ENCODE assay signal across 1 cellular context in the genomic region with DNA sequence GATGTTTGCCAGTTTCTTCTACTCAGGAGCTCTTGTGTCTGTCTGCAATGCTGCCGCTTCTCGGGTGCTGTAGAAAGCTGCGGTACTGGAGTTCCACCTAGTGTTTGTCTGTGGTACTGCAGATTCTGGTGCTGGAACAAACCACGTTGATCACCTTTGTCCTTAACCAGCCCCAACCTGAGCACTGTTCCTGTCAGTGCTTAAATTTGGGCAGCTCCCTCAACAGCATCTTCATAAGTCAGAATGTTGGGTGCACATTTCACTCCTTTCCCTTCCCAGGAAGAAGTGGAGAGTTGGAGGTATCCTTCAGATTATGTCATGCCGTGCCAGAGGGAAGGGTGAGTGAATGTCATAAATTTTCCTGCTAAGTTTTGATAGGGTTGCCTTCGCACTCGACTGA.
TF ChIP-seq lines count a peak whose summit lies in the region.

No MANE protein-coding gene starts in this region.

TF ChIP-seq in K562, 482 proteins besides CTCF, POLR2A, EP300 and RAD21 (continued from another document):
- no peak for TF ChIP-seq CBFA2T2 (conservative IDR thresholded peaks at IDR 0.05)
- no peak for TF ChIP-seq EP400 (IDR thresholded peaks at IDR 0.05)
- peak; percentile 44; the same call in 1 of the 2 replicates for TF ChIP-seq JUND (IDR thresholded peaks at IDR 0.05; ENCODE audit: borderline replicate concordance, low read depth, low read length)
- no peak for TF ChIP-seq JUND (tag; IDR thresholded peaks at IDR 0.05; ENCODE audit: borderline replicate concordance, low read depth, low read length)
- TF ChIP-seq, protein P1, sequence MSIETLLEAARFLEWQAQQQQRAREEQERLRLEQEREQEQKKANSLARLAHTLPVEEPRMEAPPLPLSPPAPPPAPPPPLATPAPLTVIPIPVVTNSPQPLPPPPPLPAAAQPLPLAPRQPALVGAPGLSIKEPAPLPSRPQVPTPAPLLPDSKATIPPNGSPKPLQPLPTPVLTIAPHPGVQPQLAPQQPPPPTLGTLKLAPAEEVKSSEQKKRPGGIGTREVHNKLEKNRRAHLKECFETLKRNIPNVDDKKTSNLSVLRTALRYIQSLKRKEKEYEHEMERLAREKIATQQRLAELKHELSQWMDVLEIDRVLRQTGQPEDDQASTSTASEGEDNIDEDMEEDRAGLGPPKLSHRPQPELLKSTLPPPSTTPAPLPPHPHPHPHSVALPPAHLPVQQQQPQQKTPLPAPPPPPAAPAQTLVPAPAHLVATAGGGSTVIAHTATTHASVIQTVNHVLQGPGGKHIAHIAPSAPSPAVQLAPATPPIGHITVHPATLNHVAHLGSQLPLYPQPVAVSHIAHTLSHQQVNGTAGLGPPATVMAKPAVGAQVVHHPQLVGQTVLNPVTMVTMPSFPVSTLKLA (conservative IDR thresholded peaks at IDR 0.05): 0 out of 4 replicates have a peak, but pooled peaks of 1 of the 2 experiments have one; percentile 6
- TF ChIP-seq, protein P2, sequence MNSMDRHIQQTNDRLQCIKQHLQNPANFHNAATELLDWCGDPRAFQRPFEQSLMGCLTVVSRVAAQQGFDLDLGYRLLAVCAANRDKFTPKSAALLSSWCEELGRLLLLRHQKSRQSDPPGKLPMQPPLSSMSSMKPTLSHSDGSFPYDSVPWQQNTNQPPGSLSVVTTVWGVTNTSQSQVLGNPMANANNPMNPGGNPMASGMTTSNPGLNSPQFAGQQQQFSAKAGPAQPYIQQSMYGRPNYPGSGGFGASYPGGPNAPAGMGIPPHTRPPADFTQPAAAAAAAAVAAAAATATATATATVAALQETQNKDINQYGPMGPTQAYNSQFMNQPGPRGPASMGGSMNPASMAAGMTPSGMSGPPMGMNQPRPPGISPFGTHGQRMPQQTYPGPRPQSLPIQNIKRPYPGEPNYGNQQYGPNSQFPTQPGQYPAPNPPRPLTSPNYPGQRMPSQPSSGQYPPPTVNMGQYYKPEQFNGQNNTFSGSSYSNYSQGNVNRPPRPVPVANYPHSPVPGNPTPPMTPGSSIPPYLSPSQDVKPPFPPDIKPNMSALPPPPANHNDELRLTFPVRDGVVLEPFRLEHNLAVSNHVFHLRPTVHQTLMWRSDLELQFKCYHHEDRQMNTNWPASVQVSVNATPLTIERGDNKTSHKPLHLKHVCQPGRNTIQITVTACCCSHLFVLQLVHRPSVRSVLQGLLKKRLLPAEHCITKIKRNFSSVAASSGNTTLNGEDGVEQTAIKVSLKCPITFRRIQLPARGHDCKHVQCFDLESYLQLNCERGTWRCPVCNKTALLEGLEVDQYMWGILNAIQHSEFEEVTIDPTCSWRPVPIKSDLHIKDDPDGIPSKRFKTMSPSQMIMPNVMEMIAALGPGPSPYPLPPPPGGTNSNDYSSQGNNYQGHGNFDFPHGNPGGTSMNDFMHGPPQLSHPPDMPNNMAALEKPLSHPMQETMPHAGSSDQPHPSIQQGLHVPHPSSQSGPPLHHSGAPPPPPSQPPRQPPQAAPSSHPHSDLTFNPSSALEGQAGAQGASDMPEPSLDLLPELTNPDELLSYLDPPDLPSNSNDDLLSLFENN (IDR thresholded peaks at IDR 0.05; ENCODE audit: low read depth in 2 of 2, low read length in 2 of 2): no peak
- no peak for TF ChIP-seq ZNF79 (CRISPR knock-in tag; IDR thresholded peaks at IDR 0.05; ENCODE audit: low read depth)
